Comparison of ENCODE assay signal across 31 cellular contexts in the genomic region with DNA sequence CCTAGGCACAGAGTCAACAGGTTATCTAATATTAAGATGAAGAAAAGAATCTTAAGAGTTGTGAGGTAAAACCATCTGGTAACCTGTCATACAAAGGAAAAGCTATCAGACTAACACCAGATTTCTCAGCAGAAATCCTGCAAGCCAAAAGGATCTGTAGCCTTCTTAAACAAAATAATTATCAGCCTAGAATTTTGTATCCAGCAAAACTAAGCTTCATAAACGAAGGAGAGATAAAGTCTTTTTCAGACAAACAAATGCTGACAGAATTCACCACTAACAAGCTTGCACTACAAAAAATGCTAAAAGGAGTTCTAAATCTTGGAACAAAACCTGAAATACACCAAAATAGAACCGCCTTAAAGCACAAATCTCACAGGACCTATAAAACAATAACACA. TPM values are rescaled to one million over a fixed set of nuclear protein-coding genes. Genes with fewer than 3 reads are reported as not detected.
"Had no signal": no experiment of that assay in that cellular context is flagged by ENCODE, and none has a peak within 500 bp of the region (broad histone marks: within the 10 kb centered on the region; RNA-seq: fewer than 3 reads in every experiment).

No MANE protein-coding gene starts in this region.

- H3K27ac Mint-ChIP-seq: activated CD4-positive, alpha-beta T cell treated with anti-CD3 and anti-CD28 coated beads for 36 hours; activated CD4-positive, alpha-beta T cell treated with anti-CD3 and anti-CD28 coated beads, Interleukin-2, amount 10 ng/mL, durations not matched to agents 7 days and 5 days; activated CD8-positive, alpha-beta T cell treated with anti-CD3 and anti-CD28 coated beads, Interleukin-2, amount 10 ng/mL, durations not matched to agents 7 days and 5 days; activated naive CD4-positive, alpha-beta T cell treated with anti-CD3 and anti-CD28 coated beads, Interleukin-2, amount 50 U/mL, for 24 hours; activated T-cell treated with anti-CD3 and anti-CD28 coated beads, Interleukin-2, amount 50 U/mL, for 24 hours; activated T-helper 2 cell treated with anti-CD3 and anti-CD28 coated beads, Interferon-gamma antibody, Interleukin-2, Interleukin-4, amounts not matched to agents 10 μg/mL and 5 μg/mL and 100 μg/mL, durations not matched to agents 14 hours and 24 hours and 36 hours had no signal

- H3K27me3 ChIP-seq: adrenal gland, body of pancreas, breast epithelium, Peyer's patch had no signal

- ATAC-seq: activated CD4-positive, alpha-beta T cell treated with anti-CD3 and anti-CD28 coated beads for 36 hours; activated CD8-positive, alpha-beta T cell treated with anti-CD3 and anti-CD28 coated beads, Interleukin-2, amount 10 ng/mL, durations not matched to agents 7 days and 5 days; body of pancreas; PC-3; Right ventricle myocardium inferior; SK-N-SH treated with all-trans-retinoic acid at 6 μM for 48 hours had no signal

- H3K4me1 Mint-ChIP-seq: activated CD4-positive, alpha-beta T cell treated with anti-CD3 and anti-CD28 coated beads for 36 hours; activated CD4-positive, alpha-beta T cell treated with anti-CD3 and anti-CD28 coated beads, Interleukin-2, amount 10 ng/mL, durations not matched to agents 7 days and 5 days; activated naive CD4-positive, alpha-beta T cell treated with anti-CD3 and anti-CD28 coated beads, Interleukin-2, amount 50 U/mL, for 24 hours had no signal

- H3K9me3 ChIP-seq: adrenal gland, body of pancreas, breast epithelium had no signal

- H3K4me3 Mint-ChIP-seq: activated CD4-positive, alpha-beta T cell treated with anti-CD3 and anti-CD28 coated beads for 36 hours; activated CD4-positive, alpha-beta T cell treated with anti-CD3 and anti-CD28 coated beads, Interleukin-2, amount 10 ng/mL, durations not matched to agents 7 days and 5 days; activated CD8-positive, alpha-beta T cell treated with anti-CD3 and anti-CD28 coated beads, Interleukin-2, amount 10 ng/mL, durations not matched to agents 7 days and 5 days; activated naive CD4-positive, alpha-beta T cell treated with anti-CD3 and anti-CD28 coated beads, Interleukin-2, amount 50 U/mL, for 24 hours; activated T-cell treated with anti-CD3 and anti-CD28 coated beads, Interleukin-2, amount 50 U/mL, for 24 hours had no signal

- H3K27ac ChIP-seq: adrenal gland, body of pancreas, breast epithelium, Peyer's patch, RWPE1, WERI-Rb-1 had no signal

- H3K4me3 ChIP-seq: adrenal gland, body of pancreas, breast epithelium, Peyer's patch had no signal

- H3K4me1 ChIP-seq: adrenal gland, body of pancreas, breast epithelium, Peyer's patch had no signal

- H3K36me3 ChIP-seq: adrenal gland, breast epithelium, Peyer's patch, WERI-Rb-1 had no signal

- DNase-seq: activated CD4-positive, alpha-beta T cell treated with anti-CD3 and anti-CD28 coated beads for 36 hours; activated CD4-positive, alpha-beta T cell treated with anti-CD3 and anti-CD28 coated beads, Interleukin-2, amount 10 ng/mL, durations not matched to agents 7 days and 5 days; activated CD4-positive, alpha-beta T cell treated with anti-CD3 and anti-CD28 coated beads, Interleukin-2, amount 50 U/mL, for 48 hours; activated CD8-positive, alpha-beta T cell treated with anti-CD3 and anti-CD28 coated beads, Interleukin-2, amount 10 ng/mL, durations not matched to agents 7 days and 5 days; activated gamma-delta T cell; activated naive CD4-positive, alpha-beta T cell treated with Interleukin-2 at 50 U/mL for 16 hours; activated T-cell treated with anti-CD3 and anti-CD28 coated beads, Interleukin-2, amount 50 U/mL, for 24 hours; adrenal gland; body of pancreas; NCI-H1092 treated with DMSO at 0.1 percent for 48 hours; NCI-H1436; NCI-H1694; NCI-H1930; NCI-H2081 treated with DMSO at 0.1 percent for 48 hours; NCI-H226; NCI-H446 treated with DMSO at 0.1 percent for 48 hours; NCI-H524; NK-92 treated with Interleukin-12 subunit alpha and Interleukin-12 subunit beta, amount 100 ng/mL, for 24 hours; PC-3; Peyer's patch; SIG-M5; T-helper 1 cell; T1000; WERI-Rb-1 had no signal

RNA-seq across cellular contexts. Expression of a gene that starts 9.9 kb away (rescaled TPM):
- total RNA-seq: activated T-helper 2 cell treated with anti-CD3 and anti-CD28 coated beads, Interferon-gamma antibody, Interleukin-2, Interleukin-4, amounts not matched to agents 10 μg/mL and 5 μg/mL and 100 μg/mL, durations not matched to agents 14 hours and 24 hours and 36 hours; M059J had no signal
